Comparison of ENCODE assay signal across 1 cellular context in the genomic region with DNA sequence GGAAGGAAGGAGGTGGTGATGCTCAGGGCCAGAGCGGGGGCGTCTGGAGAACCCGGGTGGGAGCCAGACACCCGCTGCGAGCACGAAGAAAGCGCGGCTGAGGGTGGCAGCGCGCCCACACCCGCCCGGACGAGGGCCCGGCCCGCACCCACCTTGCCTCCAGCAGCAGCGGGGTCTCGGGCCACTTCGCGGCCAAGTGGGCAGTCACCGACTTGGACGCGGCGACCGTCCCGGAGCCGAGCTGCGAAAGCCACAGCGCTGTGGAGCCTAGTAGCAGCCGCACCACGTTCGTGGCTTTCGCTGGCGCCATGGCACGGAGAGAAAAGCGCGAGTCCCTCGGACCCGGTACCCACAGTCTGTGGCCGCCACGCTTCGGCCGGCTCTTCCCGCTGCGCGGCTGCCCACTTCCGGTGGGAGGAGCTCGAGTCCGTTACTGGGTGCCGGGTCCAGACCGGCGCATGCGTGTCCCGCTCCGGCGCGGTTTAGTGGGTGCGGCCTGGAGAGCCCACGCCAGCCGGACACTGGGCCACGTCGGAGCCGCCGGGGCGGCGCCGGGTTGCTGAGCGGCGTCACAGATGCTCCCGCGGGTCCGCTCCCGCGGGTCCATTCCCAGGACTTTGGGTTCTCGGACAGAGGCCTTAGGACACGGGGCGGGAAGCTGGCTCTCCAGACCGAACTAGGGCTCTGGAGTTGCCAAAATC.
TF ChIP-seq lines count a peak whose summit lies in the region.

A gene with protein sequence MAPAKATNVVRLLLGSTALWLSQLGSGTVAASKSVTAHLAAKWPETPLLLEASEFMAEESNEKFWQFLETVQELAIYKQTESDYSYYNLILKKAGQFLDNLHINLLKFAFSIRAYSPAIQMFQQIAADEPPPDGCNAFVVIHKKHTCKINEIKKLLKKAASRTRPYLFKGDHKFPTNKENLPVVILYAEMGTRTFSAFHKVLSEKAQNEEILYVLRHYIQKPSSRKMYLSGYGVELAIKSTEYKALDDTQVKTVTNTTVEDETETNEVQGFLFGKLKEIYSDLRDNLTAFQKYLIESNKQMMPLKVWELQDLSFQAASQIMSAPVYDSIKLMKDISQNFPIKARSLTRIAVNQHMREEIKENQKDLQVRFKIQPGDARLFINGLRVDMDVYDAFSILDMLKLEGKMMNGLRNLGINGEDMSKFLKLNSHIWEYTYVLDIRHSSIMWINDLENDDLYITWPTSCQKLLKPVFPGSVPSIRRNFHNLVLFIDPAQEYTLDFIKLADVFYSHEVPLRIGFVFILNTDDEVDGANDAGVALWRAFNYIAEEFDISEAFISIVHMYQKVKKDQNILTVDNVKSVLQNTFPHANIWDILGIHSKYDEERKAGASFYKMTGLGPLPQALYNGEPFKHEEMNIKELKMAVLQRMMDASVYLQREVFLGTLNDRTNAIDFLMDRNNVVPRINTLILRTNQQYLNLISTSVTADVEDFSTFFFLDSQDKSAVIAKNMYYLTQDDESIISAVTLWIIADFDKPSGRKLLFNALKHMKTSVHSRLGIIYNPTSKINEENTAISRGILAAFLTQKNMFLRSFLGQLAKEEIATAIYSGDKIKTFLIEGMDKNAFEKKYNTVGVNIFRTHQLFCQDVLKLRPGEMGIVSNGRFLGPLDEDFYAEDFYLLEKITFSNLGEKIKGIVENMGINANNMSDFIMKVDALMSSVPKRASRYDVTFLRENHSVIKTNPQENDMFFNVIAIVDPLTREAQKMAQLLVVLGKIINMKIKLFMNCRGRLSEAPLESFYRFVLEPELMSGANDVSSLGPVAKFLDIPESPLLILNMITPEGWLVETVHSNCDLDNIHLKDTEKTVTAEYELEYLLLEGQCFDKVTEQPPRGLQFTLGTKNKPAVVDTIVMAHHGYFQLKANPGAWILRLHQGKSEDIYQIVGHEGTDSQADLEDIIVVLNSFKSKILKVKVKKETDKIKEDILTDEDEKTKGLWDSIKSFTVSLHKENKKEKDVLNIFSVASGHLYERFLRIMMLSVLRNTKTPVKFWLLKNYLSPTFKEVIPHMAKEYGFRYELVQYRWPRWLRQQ (N-terminal part only) (minus strand): TSS at position 399 of the 701 bp plus-strand sequence. CDS start 89 bp downstream, at position 310.

TF ChIP-seq in WTC11, 78 proteins besides CTCF, POLR2A, EP300 and RAD21 (continued from another document and continues in another):
- TF ChIP-seq, protein P1, sequence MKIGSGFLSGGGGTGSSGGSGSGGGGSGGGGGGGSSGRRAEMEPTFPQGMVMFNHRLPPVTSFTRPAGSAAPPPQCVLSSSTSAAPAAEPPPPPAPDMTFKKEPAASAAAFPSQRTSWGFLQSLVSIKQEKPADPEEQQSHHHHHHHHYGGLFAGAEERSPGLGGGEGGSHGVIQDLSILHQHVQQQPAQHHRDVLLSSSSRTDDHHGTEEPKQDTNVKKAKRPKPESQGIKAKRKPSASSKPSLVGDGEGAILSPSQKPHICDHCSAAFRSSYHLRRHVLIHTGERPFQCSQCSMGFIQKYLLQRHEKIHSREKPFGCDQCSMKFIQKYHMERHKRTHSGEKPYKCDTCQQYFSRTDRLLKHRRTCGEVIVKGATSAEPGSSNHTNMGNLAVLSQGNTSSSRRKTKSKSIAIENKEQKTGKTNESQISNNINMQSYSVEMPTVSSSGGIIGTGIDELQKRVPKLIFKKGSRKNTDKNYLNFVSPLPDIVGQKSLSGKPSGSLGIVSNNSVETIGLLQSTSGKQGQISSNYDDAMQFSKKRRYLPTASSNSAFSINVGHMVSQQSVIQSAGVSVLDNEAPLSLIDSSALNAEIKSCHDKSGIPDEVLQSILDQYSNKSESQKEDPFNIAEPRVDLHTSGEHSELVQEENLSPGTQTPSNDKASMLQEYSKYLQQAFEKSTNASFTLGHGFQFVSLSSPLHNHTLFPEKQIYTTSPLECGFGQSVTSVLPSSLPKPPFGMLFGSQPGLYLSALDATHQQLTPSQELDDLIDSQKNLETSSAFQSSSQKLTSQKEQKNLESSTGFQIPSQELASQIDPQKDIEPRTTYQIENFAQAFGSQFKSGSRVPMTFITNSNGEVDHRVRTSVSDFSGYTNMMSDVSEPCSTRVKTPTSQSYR (CRISPR knock-in tag; IDR thresholded peaks at IDR 0.05), result 0 out of 2 replicates have a peak, but pooled peaks have one; percentile 74
- TF ChIP-seq, protein P2, sequence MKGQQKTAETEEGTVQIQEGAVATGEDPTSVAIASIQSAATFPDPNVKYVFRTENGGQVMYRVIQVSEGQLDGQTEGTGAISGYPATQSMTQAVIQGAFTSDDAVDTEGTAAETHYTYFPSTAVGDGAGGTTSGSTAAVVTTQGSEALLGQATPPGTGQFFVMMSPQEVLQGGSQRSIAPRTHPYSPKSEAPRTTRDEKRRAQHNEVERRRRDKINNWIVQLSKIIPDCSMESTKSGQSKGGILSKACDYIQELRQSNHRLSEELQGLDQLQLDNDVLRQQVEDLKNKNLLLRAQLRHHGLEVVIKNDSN (CRISPR knock-in tag; IDR thresholded peaks at IDR 0.05), result peak; percentile 10; the same call in 1 of the 2 replicates
- TF ChIP-seq ELF4 (CRISPR knock-in tag; IDR thresholded peaks at IDR 0.05; ENCODE audit: low read depth) (no peak), TCF7 (CRISPR knock-in tag; IDR thresholded peaks at IDR 0.05; ENCODE audit: low read depth) (peak; percentile 80; the same call in 1 of the 2 replicates), MYBL2 (CRISPR knock-in tag; IDR thresholded peaks at IDR 0.05) (peak; percentile 97), ZNF416 (CRISPR knock-in tag; IDR thresholded peaks at IDR 0.05) (no peak), ZNF263 (CRISPR knock-in tag; IDR thresholded peaks at IDR 0.05; ENCODE audit: low read depth) (no peak), RORB (CRISPR knock-in tag; IDR thresholded peaks at IDR 0.05) (no peak), EMX1 (CRISPR knock-in tag; IDR thresholded peaks at IDR 0.05) (no peak), FOXJ3 (CRISPR knock-in tag; IDR thresholded peaks at IDR 0.05; ENCODE audit: borderline replicate concordance) (no peak), NR2C2 (CRISPR knock-in tag; IDR thresholded peaks at IDR 0.05) (no peak), SMAD4 (CRISPR knock-in tag; IDR thresholded peaks at IDR 0.05) (no peak), JAZF1 (CRISPR knock-in tag; IDR thresholded peaks at IDR 0.05) (no peak), CREM (CRISPR knock-in tag; IDR thresholded peaks at IDR 0.05) (no peak), ZNF671 (CRISPR knock-in tag; IDR thresholded peaks at IDR 0.05) (no peak), NR1H2 (CRISPR knock-in tag; IDR thresholded peaks at IDR 0.05) (no peak), ETV6 (CRISPR knock-in tag; IDR thresholded peaks at IDR 0.05) (peak; percentile 65; the same call in 1 of the 2 replicates), NFATC4 (CRISPR knock-in tag; IDR thresholded peaks at IDR 0.05) (no peak), ZBTB21 (CRISPR knock-in tag; IDR thresholded peaks at IDR 0.05; ENCODE audit: borderline replicate concordance) (peak; percentile 90; the same call in 1 of the 2 replicates), SMAD3 (CRISPR knock-in tag; IDR thresholded peaks at IDR 0.05; ENCODE audit: borderline replicate concordance) (no peak), GABPB1 (CRISPR knock-in tag; IDR thresholded peaks at IDR 0.05) (no peak), ZNF232 (CRISPR knock-in tag; IDR thresholded peaks at IDR 0.05) (no peak), ZNF219 (CRISPR knock-in tag; IDR thresholded peaks at IDR 0.05; ENCODE audit: borderline replicate concordance) (no peak)
- TF ChIP-seq, protein P3, sequence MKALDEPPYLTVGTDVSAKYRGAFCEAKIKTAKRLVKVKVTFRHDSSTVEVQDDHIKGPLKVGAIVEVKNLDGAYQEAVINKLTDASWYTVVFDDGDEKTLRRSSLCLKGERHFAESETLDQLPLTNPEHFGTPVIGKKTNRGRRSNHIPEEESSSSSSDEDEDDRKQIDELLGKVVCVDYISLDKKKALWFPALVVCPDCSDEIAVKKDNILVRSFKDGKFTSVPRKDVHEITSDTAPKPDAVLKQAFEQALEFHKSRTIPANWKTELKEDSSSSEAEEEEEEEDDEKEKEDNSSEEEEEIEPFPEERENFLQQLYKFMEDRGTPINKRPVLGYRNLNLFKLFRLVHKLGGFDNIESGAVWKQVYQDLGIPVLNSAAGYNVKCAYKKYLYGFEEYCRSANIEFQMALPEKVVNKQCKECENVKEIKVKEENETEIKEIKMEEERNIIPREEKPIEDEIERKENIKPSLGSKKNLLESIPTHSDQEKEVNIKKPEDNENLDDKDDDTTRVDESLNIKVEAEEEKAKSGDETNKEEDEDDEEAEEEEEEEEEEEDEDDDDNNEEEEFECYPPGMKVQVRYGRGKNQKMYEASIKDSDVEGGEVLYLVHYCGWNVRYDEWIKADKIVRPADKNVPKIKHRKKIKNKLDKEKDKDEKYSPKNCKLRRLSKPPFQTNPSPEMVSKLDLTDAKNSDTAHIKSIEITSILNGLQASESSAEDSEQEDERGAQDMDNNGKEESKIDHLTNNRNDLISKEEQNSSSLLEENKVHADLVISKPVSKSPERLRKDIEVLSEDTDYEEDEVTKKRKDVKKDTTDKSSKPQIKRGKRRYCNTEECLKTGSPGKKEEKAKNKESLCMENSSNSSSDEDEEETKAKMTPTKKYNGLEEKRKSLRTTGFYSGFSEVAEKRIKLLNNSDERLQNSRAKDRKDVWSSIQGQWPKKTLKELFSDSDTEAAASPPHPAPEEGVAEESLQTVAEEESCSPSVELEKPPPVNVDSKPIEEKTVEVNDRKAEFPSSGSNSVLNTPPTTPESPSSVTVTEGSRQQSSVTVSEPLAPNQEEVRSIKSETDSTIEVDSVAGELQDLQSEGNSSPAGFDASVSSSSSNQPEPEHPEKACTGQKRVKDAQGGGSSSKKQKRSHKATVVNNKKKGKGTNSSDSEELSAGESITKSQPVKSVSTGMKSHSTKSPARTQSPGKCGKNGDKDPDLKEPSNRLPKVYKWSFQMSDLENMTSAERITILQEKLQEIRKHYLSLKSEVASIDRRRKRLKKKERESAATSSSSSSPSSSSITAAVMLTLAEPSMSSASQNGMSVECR (CRISPR knock-in tag; IDR thresholded peaks at IDR 0.05; ENCODE audit: borderline replicate concordance), result peak; percentile 82; the same call in 1 of the 2 replicates
- TF ChIP-seq, protein P4, sequence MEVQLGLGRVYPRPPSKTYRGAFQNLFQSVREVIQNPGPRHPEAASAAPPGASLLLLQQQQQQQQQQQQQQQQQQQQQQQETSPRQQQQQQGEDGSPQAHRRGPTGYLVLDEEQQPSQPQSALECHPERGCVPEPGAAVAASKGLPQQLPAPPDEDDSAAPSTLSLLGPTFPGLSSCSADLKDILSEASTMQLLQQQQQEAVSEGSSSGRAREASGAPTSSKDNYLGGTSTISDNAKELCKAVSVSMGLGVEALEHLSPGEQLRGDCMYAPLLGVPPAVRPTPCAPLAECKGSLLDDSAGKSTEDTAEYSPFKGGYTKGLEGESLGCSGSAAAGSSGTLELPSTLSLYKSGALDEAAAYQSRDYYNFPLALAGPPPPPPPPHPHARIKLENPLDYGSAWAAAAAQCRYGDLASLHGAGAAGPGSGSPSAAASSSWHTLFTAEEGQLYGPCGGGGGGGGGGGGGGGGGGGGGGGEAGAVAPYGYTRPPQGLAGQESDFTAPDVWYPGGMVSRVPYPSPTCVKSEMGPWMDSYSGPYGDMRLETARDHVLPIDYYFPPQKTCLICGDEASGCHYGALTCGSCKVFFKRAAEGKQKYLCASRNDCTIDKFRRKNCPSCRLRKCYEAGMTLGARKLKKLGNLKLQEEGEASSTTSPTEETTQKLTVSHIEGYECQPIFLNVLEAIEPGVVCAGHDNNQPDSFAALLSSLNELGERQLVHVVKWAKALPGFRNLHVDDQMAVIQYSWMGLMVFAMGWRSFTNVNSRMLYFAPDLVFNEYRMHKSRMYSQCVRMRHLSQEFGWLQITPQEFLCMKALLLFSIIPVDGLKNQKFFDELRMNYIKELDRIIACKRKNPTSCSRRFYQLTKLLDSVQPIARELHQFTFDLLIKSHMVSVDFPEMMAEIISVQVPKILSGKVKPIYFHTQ (CRISPR knock-in tag; IDR thresholded peaks at IDR 0.05), result no peak
- TF ChIP-seq, protein P5, sequence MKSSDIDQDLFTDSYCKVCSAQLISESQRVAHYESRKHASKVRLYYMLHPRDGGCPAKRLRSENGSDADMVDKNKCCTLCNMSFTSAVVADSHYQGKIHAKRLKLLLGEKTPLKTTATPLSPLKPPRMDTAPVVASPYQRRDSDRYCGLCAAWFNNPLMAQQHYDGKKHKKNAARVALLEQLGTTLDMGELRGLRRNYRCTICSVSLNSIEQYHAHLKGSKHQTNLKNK (CRISPR knock-in tag; IDR thresholded peaks at IDR 0.05), result no peak
- TF ChIP-seq, protein P6, sequence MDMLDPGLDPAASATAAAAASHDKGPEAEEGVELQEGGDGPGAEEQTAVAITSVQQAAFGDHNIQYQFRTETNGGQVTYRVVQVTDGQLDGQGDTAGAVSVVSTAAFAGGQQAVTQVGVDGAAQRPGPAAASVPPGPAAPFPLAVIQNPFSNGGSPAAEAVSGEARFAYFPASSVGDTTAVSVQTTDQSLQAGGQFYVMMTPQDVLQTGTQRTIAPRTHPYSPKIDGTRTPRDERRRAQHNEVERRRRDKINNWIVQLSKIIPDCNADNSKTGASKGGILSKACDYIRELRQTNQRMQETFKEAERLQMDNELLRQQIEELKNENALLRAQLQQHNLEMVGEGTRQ (CRISPR knock-in tag; IDR thresholded peaks at IDR 0.05), result no peak
- TF ChIP-seq, protein P7, sequence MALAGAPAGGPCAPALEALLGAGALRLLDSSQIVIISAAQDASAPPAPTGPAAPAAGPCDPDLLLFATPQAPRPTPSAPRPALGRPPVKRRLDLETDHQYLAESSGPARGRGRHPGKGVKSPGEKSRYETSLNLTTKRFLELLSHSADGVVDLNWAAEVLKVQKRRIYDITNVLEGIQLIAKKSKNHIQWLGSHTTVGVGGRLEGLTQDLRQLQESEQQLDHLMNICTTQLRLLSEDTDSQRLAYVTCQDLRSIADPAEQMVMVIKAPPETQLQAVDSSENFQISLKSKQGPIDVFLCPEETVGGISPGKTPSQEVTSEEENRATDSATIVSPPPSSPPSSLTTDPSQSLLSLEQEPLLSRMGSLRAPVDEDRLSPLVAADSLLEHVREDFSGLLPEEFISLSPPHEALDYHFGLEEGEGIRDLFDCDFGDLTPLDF (CRISPR knock-in tag; IDR thresholded peaks at IDR 0.05), result peak; percentile 77; the same call in 1 of the 2 replicates
- TF ChIP-seq, protein P8, sequence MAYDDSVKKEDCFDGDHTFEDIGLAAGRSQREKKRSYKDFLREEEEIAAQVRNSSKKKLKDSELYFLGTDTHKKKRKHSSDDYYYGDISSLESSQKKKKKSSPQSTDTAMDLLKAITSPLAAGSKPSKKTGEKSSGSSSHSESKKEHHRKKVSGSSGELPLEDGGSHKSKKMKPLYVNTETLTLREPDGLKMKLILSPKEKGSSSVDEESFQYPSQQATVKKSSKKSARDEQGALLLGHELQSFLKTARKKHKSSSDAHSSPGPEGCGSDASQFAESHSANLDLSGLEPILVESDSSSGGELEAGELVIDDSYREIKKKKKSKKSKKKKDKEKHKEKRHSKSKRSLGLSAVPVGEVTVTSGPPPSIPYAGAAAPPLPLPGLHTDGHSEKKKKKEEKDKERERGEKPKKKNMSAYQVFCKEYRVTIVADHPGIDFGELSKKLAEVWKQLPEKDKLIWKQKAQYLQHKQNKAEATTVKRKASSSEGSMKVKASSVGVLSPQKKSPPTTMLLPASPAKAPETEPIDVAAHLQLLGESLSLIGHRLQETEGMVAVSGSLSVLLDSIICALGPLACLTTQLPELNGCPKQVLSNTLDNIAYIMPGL (CRISPR knock-in tag; IDR thresholded peaks at IDR 0.05), result peak; percentile 32; the same call in 1 of the 2 replicates
